In the genomic region with DNA sequence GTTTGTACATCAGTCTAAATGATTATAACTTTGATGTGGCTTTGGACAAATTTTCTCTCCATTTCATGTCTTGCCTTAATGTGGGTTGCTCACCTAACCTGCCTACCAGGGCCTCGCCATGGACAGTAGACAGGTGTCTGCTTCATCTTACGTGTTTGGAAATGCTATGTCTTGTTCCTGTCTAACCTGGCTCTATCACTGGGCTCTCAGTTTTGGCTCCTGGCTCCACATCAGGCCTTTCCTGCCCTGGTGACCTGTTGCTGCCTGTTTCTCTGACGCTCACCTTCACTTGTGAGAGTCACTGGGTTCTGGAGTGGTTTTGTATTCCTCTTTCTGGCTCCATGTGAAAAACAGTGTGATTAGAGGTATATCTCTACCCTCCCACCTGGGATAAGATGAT, we compare ENCODE assay signal across 1 cellular context.
TF ChIP-seq lines count a peak whose summit lies in the region.

No MANE protein-coding gene starts in this region.

TF ChIP-seq in IMR-90, 13 proteins besides CTCF, POLR2A, EP300 and RAD21:
- TF ChIP-seq NFE2L2 (IDR thresholded peaks at IDR 0.05; ENCODE audit: low read depth, low read length) (no peak), CHD1 (IDR thresholded peaks at IDR 0.05; ENCODE audit: low read depth, low read length) (no peak), FOS (IDR thresholded peaks at IDR 0.05; ENCODE audit: low read depth, low read length) (no peak)
